ENCODE assay signal across 8 cellular contexts in the genomic region with DNA sequence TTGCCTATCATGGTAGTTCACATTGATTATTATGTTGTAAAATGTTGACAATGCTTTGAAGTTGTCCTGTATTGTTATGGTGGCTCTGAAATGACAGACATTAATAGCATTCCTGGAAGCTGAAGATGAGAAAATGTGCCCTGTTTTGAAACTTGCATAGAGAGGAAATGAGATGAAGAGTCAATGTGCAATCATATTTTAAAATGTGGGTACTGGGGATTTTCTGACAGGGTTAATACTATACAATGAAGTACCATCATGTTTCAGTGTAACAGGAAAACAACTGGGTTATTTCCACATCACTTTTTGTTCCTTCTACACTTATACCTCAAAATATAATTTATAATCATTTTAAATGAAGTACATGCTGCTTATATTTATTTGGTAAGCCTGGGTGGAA. TPM values are rescaled to one million over a fixed set of nuclear protein-coding genes. Genes with fewer than 3 reads are reported as not detected.
DNase-seq lines count a peak whose midpoint lies in the region; ATAC-seq and TF ChIP-seq lines count a peak whose summit lies in the region.

No MANE protein-coding gene starts in this region.

- no peak overlapping the region for H3K4me3 ChIP-seq in BLaER1
- peak overlapping the region; percentile 51 for H3K4me3 ChIP-seq in HUES64 (ENCODE audit: low read length)
- no peak overlapping the region for H3K4me3 ChIP-seq in endodermal cell (ENCODE audit: low read length)

- H3K4me2 ChIP-seq in BLaER1 = peak overlapping the region; percentile 95

- no peak overlapping the region for H3K27ac ChIP-seq in BLaER1
- H3K27ac ChIP-seq in HUES64 (ENCODE audit: low read depth, low read length) = no peak overlapping the region
- no peak overlapping the region for H3K27ac ChIP-seq in endodermal cell (ENCODE audit: low read depth, low read length)

- H3K4me3 Mint-ChIP-seq in endodermal cell = peak overlapping the region; percentile 65
- peak overlapping the region; percentile 94 for H3K4me3 Mint-ChIP-seq in osteocyte (ENCODE audit: unreplicated experiment)

- H3K9ac ChIP-seq in BLaER1 = no peak overlapping the region
- H3K9ac ChIP-seq in HUES64 (ENCODE audit: low read depth, low read length) = no peak overlapping the region
- H3K9ac ChIP-seq in endodermal cell (ENCODE audit: extremely low read depth, low read length, poor library complexity, severe bottlenecking) = no peak overlapping the region

- H3K27ac Mint-ChIP-seq in endodermal cell (no peak overlapping the region), osteocyte (ENCODE audit: unreplicated experiment) (peak overlapping the region; percentile 96)

- no peaks in the 10 kb centered on the region for H3K36me3 Mint-ChIP-seq in endodermal cell (ENCODE audit: low read depth)
- H3K36me3 Mint-ChIP-seq in osteocyte (ENCODE audit: unreplicated experiment) = no peaks in the 10 kb centered on the region

- H3K27me3 Mint-ChIP-seq in endodermal cell (ENCODE audit: insufficient read depth) (peaks cover 3% of the 10 kb centered on the region), osteocyte (ENCODE audit: unreplicated experiment) (no peaks in the 10 kb centered on the region)

- H3K27me3 ChIP-seq in BLaER1 (no peaks in the 10 kb centered on the region), HUES64 (ENCODE audit: insufficient read depth, low read length) (no peaks in the 10 kb centered on the region), endodermal cell (ENCODE audit: control insufficient read depth, insufficient read depth, low read length, poor library complexity, severe bottlenecking) (no peaks in the 10 kb centered on the region)

- H3K9me3 ChIP-seq in BLaER1 (no peaks in the 10 kb centered on the region), HUES64 (ENCODE audit: insufficient read depth, low read depth, low read length) (no peaks in the 10 kb centered on the region), endodermal cell (ENCODE audit: control insufficient read depth, low read length) (no peaks in the 10 kb centered on the region)

- H3K4me1 Mint-ChIP-seq in endodermal cell = peaks cover 37% of the 10 kb centered on the region
- H3K4me1 Mint-ChIP-seq in osteocyte (ENCODE audit: unreplicated experiment) = peaks cover 62% of the 10 kb centered on the region

- no peaks in the 10 kb centered on the region for H3K9me3 Mint-ChIP-seq in endodermal cell
- no peaks in the 10 kb centered on the region for H3K9me3 Mint-ChIP-seq in osteocyte (ENCODE audit: unreplicated experiment)

- ATAC-seq in HG02852 (IDR thresholded peaks at IDR 0.05; ENCODE audit: unreplicated experiment) (no peak), left lobe of liver (no peak)

- TF ChIP-seq CTCF in endodermal cell (conservative IDR thresholded peaks at IDR 0.05) = no peak
- no peak for TF ChIP-seq CTCF in osteocyte (IDR thresholded peaks at IDR 0.05)

- H4K20me1 ChIP-seq in BLaER1 = no peaks in the 10 kb centered on the region

- DNase-seq in endodermal cell = no peak
- no peak for DNase-seq in osteocyte (ENCODE audit: extremely low spot score, unreplicated experiment)
- DNase-seq in DMS79 treated with DMSO at 0.1 percent for 48 hours (lab: John Stamatoyannopoulos, UW) = no peak
- no peak for DNase-seq in medulla oblongata (ENCODE audit: extremely low spot score)
- no peak for DNase-seq in left lobe of liver (ENCODE audit: low spot score)

- peaks cover 48% of the 10 kb centered on the region for H3K4me1 ChIP-seq in BLaER1
- H3K4me1 ChIP-seq in HUES64 (ENCODE audit: insufficient read depth, low read length) = peaks cover 78% of the 10 kb centered on the region
- peaks cover 3% of the 10 kb centered on the region for H3K4me1 ChIP-seq in endodermal cell (ENCODE audit: control insufficient read depth, insufficient read depth, low read length)

- H3K36me3 ChIP-seq in BLaER1 (no peaks in the 10 kb centered on the region), HUES64 (ENCODE audit: insufficient read depth, low read length) (no peaks in the 10 kb centered on the region), endodermal cell (ENCODE audit: control insufficient read depth, insufficient read depth, low read length) (no peaks in the 10 kb centered on the region)

RNA-seq across cellular contexts. Expression of a gene that starts 2.9 kb away (rescaled TPM):
- 2.4 TPM for polyA plus RNA-seq in HUES64 (2013, experiment 1 of 2)
- polyA plus RNA-seq in HUES64 (2013, experiment 2 of 2) = 4.8 TPM
- total RNA-seq in endodermal cell = 1 to 10 TPM; 2.0 to 7.3 TPM
- polyA plus RNA-seq in endodermal cell (2013, experiment 1 of 2) = 8.8 TPM
- 7.5 TPM for polyA plus RNA-seq in endodermal cell (2013, experiment 2 of 2)
- 64.2 and 66.8 TPM in 2 replicates for total RNA-seq in osteocyte
- 9.6 TPM for total RNA-seq in left lobe of liver
